Comparison of ENCODE assay signal across 8 cellular contexts in the genomic region with DNA sequence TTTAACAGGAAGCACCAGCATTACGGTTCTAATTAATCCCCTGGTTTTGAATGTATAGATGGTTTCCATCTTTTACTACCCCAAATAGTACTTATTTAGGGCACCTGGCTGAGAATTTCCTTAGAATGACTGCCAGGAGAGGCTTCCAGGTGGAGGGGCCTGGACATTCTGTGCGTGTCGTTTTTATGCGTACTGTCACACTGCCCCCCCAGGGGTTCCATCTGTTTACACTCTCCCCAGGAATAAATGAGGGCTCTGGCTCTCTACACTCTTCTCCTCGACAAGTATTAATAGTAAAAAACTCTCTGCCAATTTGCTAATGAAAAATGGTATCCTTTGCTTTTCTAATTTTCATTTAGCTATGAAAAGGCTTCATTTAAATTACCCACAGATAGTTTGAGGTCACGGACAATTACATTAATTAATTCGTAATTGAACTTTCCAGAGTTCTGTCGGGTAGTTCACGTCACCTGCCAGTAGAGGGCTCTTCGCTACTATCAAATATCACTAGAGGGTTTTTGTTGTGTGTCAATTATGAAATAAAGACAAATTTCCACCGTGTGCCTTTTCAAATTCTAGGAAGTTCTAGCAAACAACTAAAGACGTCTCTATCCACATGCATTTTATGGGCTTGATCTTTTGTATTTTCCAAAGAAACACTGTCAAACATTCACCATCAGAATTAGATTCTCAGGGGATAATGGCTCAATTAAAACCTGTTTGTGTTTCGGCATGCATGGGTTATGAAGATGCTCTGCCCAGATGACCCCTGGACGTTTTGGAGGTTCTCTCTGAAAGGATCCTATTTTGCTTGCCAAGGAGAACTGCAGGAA.
DNase-seq lines count a peak whose midpoint lies in the region; ATAC-seq, FAIRE-seq and TF ChIP-seq lines count a peak whose summit lies in the region.

No MANE protein-coding gene starts in this region.

- ATAC-seq in A549 = peak in 1 of 2 experiments; percentile 56; a peak in 2 of 6 replicates
- no peak for ATAC-seq in aorta (ENCODE audit: low FRiP score)
- ATAC-seq in HG03378 (IDR thresholded peaks at IDR 0.05; ENCODE audit: unreplicated experiment) = no peak

- no peak for FAIRE-seq in A549 (lab: Jason Lieb, UNC)
- peak; percentile 87 for FAIRE-seq in G401.6 (lab: Jason Lieb, UNC)

- no peak overlapping the region for H3K4me3 ChIP-seq in A549
- no peak overlapping the region for H3K4me3 ChIP-seq in tibial artery
- H3K4me3 ChIP-seq in aorta (ENCODE audit: low read length in 2 of 2) = no peak overlapping the region

- CTCF ChIA-PET in A549 (lab: Yijun Ruan, JAX) = interaction anchor here (0.6 to 9.5 kb wide), 43 partner anchors 9 to 768 kb away, joined by 3 to 160 read pairs (median 4); partner anchors contain the start of gene ACKR3

- no peaks in the 10 kb centered on the region for H3K9me3 ChIP-seq in A549
- H3K9me3 ChIP-seq in tibial artery = no peaks in the 10 kb centered on the region
- H3K9me3 ChIP-seq in aorta (ENCODE audit: control insufficient read depth, low read length) = no peaks in the 10 kb centered on the region

- TF ChIP-seq EP300 in A549 (IDR thresholded peaks at IDR 0.05) = no peak

- TF ChIP-seq CTCF in A549 (IDR thresholded peaks at IDR 0.05) (peak; percentile 96), tibial artery (IDR thresholded peaks at IDR 0.05) (peak; percentile 89 to 92)

- 9% methylated on average over 14 of the region's 14 CpGs for WGBS in A549 (ENCODE audit: missing lambda C conversion rate)
- WGBS in aorta, 2 donors = 19 to 20% methylated on average over 14 of the region's 14 CpGs

- no peak overlapping the region for H3K27ac ChIP-seq in A549
- no peak overlapping the region for H3K27ac ChIP-seq in tibial artery
- H3K27ac ChIP-seq in aorta (ENCODE audit: low read depth in 1 of 2, low read length in 2 of 2) = no peak overlapping the region

- H3K4me1 ChIP-seq in A549 (no peaks in the 10 kb centered on the region), tibial artery (no peaks in the 10 kb centered on the region), aorta (ENCODE audit: control insufficient read depth in 1 of 2, insufficient read depth in 2 of 2, low read length in 2 of 2) (no peaks in the 10 kb centered on the region)

- TF ChIP-seq RAD21 in A549 (conservative IDR thresholded peaks at IDR 0.05 in 1 of 2, IDR thresholded peaks at IDR 0.05 in 1 of 2) = peak; percentile 85 to 93

- TF ChIP-seq POLR2A in A549 (IDR thresholded peaks at IDR 0.05; ENCODE audit: low read length) = no peak

- H3K27me3 ChIP-seq in tibial artery = peaks cover 0 to 4% of the 10 kb centered on the region in 2 donors
- H3K27me3 ChIP-seq in aorta (ENCODE audit: control insufficient read depth in 1 of 2, insufficient read depth in 2 of 2, low read length in 1 of 2) = no peaks in the 10 kb centered on the region

- H3K4me2 ChIP-seq in A549 = no peak overlapping the region; the same call in 2 of the 3 replicates

- H3K36me3 ChIP-seq in tibial artery (no peaks in the 10 kb centered on the region), aorta (ENCODE audit: control insufficient read depth in 1 of 2, insufficient read depth in 2 of 2, low read length in 1 of 2) (no peaks in the 10 kb centered on the region)

- POLR2A ChIA-PET in A549 (lab: Yijun Ruan, JAX) = no interaction called here

- DNase-seq in A549 (ENCODE audit: low read depth in 1 of 2, low spot score in 1 of 2) (peak; percentile 13 to 25), NCI-H2196 treated with DMSO at 0.1 percent for 48 hours (lab: John Stamatoyannopoulos, UW; ENCODE audit: unreplicated experiment) (peak; percentile 23), astrocyte of the hippocampus (ENCODE audit: low read depth, low spot score) (peak; percentile 52), kidney glomerular epithelial cell (lab: John Stamatoyannopoulos, UW) (peak; percentile 18), tibial artery (no peak), aorta (no peak)

- intact Hi-C loops in tibial artery (cut with DNase I; ENCODE audit: low total_unique reads) = loop anchor here (2.0 to 10.0 kb wide), 2 partner anchors 212 to 708 kb away; partner anchors contain the start of gene ACKR3
- intact Hi-C loops in aorta (cut with DNase I) = loop anchor here (2.0 to 10.0 kb wide), 5 partner anchors 152 to 709 kb away; partner anchors contain the start of gene ACKR3 (in 1 of the 2)

TF ChIP-seq in A549, 52 proteins besides CTCF, POLR2A, EP300 and RAD21:
- TF ChIP-seq SMC3 (IDR thresholded peaks at IDR 0.05) (peak; percentile 91), SREBF2 (IDR thresholded peaks at IDR 0.05) (no peak)

Comparison
In these comparisons a context has a peak if more than half of its experiments do, and no peak if none do; other contexts are left out.
1. DNase-seq: peak in A549 (2 of 2), NCI-H2196 treated with DMSO at 0.1 percent for 48 hours (single experiment), astrocyte of the hippocampus (single experiment) and kidney glomerular epithelial cell (single experiment); none in tibial artery (0 of 2) and aorta (0 of 2).